1 cellular context compared by ENCODE assay signal in the genomic region with DNA sequence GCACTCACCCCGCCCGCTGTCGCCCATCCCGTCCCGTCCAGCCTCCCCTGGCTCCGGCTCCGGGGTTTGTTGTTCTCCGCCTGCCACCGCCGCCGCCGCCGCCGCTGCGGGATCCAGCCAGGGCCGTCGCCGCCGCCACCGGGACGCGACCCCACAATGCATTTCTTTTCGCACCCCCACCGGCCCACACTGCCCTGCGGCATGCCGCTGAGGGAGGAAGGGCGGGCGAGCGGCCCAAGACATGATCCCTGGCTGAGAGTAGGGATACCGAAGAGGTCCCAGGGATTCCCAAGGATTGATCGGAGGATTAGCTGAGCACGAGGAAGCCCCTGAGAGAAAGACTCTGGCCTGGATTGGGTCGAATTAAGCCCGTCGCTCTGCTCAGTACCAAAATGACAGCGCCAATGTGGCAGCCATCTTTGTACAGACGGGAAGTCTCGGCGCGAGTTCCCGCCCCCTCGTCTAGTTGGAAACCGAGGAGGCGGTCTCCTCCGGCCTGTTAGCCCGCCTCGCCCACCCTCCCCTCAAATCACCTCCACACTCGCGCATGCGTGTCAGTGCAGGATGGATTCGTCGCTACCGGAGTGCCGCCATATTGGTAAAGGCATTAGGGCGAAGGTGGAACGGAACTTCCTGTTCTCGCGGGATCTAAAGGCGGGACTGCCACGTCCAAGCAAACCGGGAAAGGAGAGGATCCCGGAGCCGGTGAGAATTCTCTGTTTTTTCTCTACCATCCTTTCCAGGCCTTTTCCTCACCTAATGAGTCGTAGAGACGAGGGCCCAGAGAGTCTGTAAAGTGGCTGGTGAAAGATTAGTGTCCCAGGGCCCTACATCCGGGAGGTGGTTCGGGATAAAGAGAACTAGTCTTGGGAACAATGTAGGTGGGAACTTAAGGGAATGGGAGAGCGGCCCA.
TF ChIP-seq lines count a peak whose summit lies in the region.

TSS of gene RXRB (minus strand) at position 432 of the 913 bp plus-strand sequence. CDS start at position 243, 189 bp downstream.
A gene with protein sequence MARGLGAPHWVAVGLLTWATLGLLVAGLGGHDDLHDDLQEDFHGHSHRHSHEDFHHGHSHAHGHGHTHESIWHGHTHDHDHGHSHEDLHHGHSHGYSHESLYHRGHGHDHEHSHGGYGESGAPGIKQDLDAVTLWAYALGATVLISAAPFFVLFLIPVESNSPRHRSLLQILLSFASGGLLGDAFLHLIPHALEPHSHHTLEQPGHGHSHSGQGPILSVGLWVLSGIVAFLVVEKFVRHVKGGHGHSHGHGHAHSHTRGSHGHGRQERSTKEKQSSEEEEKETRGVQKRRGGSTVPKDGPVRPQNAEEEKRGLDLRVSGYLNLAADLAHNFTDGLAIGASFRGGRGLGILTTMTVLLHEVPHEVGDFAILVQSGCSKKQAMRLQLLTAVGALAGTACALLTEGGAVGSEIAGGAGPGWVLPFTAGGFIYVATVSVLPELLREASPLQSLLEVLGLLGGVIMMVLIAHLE (plus strand): TSS at position 634 of the 913 bp plus-strand sequence. CDS start 379 bp downstream, outside the sequence.

TF ChIP-seq in HepG2, 621 proteins besides CTCF, POLR2A, EP300 and RAD21 (continued from another document):
- no peak; the same call in 1 of the 2 replicates for TF ChIP-seq RFX3 (CRISPR knock-in tag; IDR thresholded peaks at IDR 0.05)
- TF ChIP-seq, protein P1, sequence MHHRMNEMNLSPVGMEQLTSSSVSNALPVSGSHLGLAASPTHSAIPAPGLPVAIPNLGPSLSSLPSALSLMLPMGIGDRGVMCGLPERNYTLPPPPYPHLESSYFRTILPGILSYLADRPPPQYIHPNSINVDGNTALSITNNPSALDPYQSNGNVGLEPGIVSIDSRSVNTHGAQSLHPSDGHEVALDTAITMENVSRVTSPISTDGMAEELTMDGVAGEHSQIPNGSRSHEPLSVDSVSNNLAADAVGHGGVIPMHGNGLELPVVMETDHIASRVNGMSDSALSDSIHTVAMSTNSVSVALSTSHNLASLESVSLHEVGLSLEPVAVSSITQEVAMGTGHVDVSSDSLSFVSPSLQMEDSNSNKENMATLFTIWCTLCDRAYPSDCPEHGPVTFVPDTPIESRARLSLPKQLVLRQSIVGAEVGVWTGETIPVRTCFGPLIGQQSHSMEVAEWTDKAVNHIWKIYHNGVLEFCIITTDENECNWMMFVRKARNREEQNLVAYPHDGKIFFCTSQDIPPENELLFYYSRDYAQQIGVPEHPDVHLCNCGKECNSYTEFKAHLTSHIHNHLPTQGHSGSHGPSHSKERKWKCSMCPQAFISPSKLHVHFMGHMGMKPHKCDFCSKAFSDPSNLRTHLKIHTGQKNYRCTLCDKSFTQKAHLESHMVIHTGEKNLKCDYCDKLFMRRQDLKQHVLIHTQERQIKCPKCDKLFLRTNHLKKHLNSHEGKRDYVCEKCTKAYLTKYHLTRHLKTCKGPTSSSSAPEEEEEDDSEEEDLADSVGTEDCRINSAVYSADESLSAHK (CRISPR knock-in tag; IDR thresholded peaks at IDR 0.05; ENCODE audit: borderline replicate concordance), result no peak
- peak; percentile 69; the same call in 1 of the 2 replicates for TF ChIP-seq ZNF180 (CRISPR knock-in tag; IDR thresholded peaks at IDR 0.05; ENCODE audit: borderline replicate concordance, low read depth)
- TF ChIP-seq ZNF546 (CRISPR knock-in tag; conservative IDR thresholded peaks at IDR 0.05), result no peak; the same call in 1 of the 2 replicates
- peak; percentile 91 for TF ChIP-seq ZNF563 (CRISPR knock-in tag; IDR thresholded peaks at IDR 0.05)
- TF ChIP-seq CBX5 (CRISPR knock-in tag; IDR thresholded peaks at IDR 0.05; ENCODE audit: borderline replicate concordance), result no peak; the same call in none of the 2 replicates
- no peak for TF ChIP-seq MTF2 (CRISPR knock-in tag; IDR thresholded peaks at IDR 0.05; ENCODE audit: borderline replicate concordance)
- TF ChIP-seq PCBP1 (IDR thresholded peaks at IDR 0.05; ENCODE audit: borderline replicate concordance, low read depth, low read length), result no peak
- peak; percentile 63 for TF ChIP-seq PHF20 (CRISPR knock-in tag; IDR thresholded peaks at IDR 0.05)
- TF ChIP-seq ZNF24 (IDR thresholded peaks at IDR 0.05), result no peak; the same call in 1 of the 2 replicates
- peak; percentile 16; the same call in 1 of the 2 replicates for TF ChIP-seq ZNF674 (CRISPR knock-in tag; IDR thresholded peaks at IDR 0.05; ENCODE audit: low read depth)
- no peak for TF ChIP-seq ZNF7 (CRISPR knock-in tag; IDR thresholded peaks at IDR 0.05)
- peak; percentile 91; the same call in 1 of the 2 replicates for TF ChIP-seq KLF13 (CRISPR knock-in tag; IDR thresholded peaks at IDR 0.05)
- TF ChIP-seq GMEB1 (CRISPR knock-in tag; IDR thresholded peaks at IDR 0.05; ENCODE audit: borderline replicate concordance), result peak; percentile 80
- no peak for TF ChIP-seq RORA (CRISPR knock-in tag; IDR thresholded peaks at IDR 0.05)
- TF ChIP-seq, protein P2, sequence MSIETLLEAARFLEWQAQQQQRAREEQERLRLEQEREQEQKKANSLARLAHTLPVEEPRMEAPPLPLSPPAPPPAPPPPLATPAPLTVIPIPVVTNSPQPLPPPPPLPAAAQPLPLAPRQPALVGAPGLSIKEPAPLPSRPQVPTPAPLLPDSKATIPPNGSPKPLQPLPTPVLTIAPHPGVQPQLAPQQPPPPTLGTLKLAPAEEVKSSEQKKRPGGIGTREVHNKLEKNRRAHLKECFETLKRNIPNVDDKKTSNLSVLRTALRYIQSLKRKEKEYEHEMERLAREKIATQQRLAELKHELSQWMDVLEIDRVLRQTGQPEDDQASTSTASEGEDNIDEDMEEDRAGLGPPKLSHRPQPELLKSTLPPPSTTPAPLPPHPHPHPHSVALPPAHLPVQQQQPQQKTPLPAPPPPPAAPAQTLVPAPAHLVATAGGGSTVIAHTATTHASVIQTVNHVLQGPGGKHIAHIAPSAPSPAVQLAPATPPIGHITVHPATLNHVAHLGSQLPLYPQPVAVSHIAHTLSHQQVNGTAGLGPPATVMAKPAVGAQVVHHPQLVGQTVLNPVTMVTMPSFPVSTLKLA (IDR thresholded peaks at IDR 0.05), result no peak
- 0 out of 2 replicates have a peak, but pooled peaks have one; percentile 34 for TF ChIP-seq DNMT3B (CRISPR knock-in tag; conservative IDR thresholded peaks at IDR 0.05)
- no peak for TF ChIP-seq NONO (IDR thresholded peaks at IDR 0.05)
- TF ChIP-seq NONO (CRISPR knock-in tag; conservative IDR thresholded peaks at IDR 0.05), result peak; percentile 90
- peak; percentile 99 for TF ChIP-seq YY1 (IDR thresholded peaks at IDR 0.05; ENCODE audit: insufficient read depth, insufficient replicate concordance, low read depth, low read length)
